Comparison of ENCODE assay signal across 14 cellular contexts in genomic region chrX:108399427-108400165, GRCh38. TPM values are rescaled to one million over a fixed set of nuclear protein-coding genes. Genes with fewer than 3 reads are reported as not detected.
DNase-seq lines count a peak whose midpoint lies in the region; ATAC-seq lines count a peak whose summit lies in the region.
"Had no signal": no experiment of that assay in that cellular context is flagged by ENCODE, and none has a peak within 500 bp of the region (broad histone marks: within the 10 kb centered on the region; RNA-seq: fewer than 3 reads in every experiment).

No MANE protein-coding gene starts in this region.

- no peak overlapping the region for H3K4me3 ChIP-seq in skeletal muscle cell (ENCODE audit: low read depth, low read length)
- H3K4me3 ChIP-seq: adrenal gland had no signal

- peak overlapping the region; percentile 95 for H3K27ac ChIP-seq in epithelial cell of prostate
- H3K27ac ChIP-seq: adrenal gland had no signal

- ATAC-seq in GM18520 (IDR thresholded peaks at IDR 0.05; ENCODE audit: unreplicated experiment) = no peak
- ATAC-seq: left colon, natural killer cell, right cardiac atrium had no signal

- peak; percentile 3 for DNase-seq in GM04504 (ENCODE audit: low read depth)
- peak; percentile 83 for DNase-seq in NCI-H460 (ENCODE audit: extremely low read depth, low read depth)
- DNase-seq in epithelial cell of prostate (ENCODE audit: low read depth, low spot score) = no peak
- peak; percentile 34 for DNase-seq in skeletal muscle cell (ENCODE audit: low read depth)
- no peak for DNase-seq in NCI-H2196 treated with DMSO at 0.1 percent for 48 hours (lab: John Stamatoyannopoulos, UW; ENCODE audit: unreplicated experiment)
- DNase-seq in ecto neural progenitor cell (ENCODE audit: low spot score) = no peak
- DNase-seq: activated CD4-positive, alpha-beta T cell treated with anti-CD3 and anti-CD28 coated beads for 1 hour; adrenal gland; CD8-positive, alpha-beta memory T cell; left colon; natural killer cell; NCI-H2029 treated with DMSO at 0.1 percent for 48 hours; right cardiac atrium had no signal

RNA-seq across cellular contexts. Expression of gene COL4A6, which starts 38.6 kb away (rescaled TPM):
- 157 and 177 TPM in 2 replicates for total RNA-seq in NCI-H460 (2014; rRNA removed; shearing (Covaris generic))
- 175 and 212 TPM in 2 replicates for polyA plus RNA-seq in NCI-H460 (2014; cell fraction: nucleus; rRNA removed)
- total RNA-seq: CD8-positive, alpha-beta memory T cell; natural killer cell had no signal
- polyA plus RNA-seq: CD8-positive, alpha-beta memory T cell had no signal

RNA-seq across cellular contexts. Expression of gene COL4A5, which starts 40.0 kb away (rescaled TPM):
- total RNA-seq in NCI-H460 (2014; rRNA removed; shearing (Covaris generic)) = 193 and 211 TPM in 2 replicates
- 416 and 585 TPM in 2 replicates for polyA plus RNA-seq in NCI-H460 (2014; cell fraction: nucleus; rRNA removed)
- total RNA-seq: CD8-positive, alpha-beta memory T cell; natural killer cell had no signal
- polyA plus RNA-seq: CD8-positive, alpha-beta memory T cell had no signal

Comparison
In these comparisons a context has a peak if more than half of its experiments do, and no peak if none do; other contexts are left out.
1. DNase-seq: peak in GM04504 (single experiment), NCI-H460 (single experiment) and skeletal muscle cell (single experiment); none in epithelial cell of prostate (single experiment), NCI-H2196 treated with DMSO at 0.1 percent for 48 hours (single experiment) and ecto neural progenitor cell (single experiment).